8 cellular contexts compared by ENCODE assay signal in genomic region chr10:42475168-42476098, GRCh38.
DNase-seq lines count a peak whose midpoint lies in the region; ATAC-seq and TF ChIP-seq lines count a peak whose summit lies in the region.

No MANE protein-coding gene starts in this region.

- H3K27me3 Mint-ChIP-seq in activated CD4-positive, alpha-beta T cell treated with anti-CD3 and anti-CD28 coated beads, Interleukin-2, amount 10 ng/mL, durations not matched to agents 7 days and 5 days: peaks cover 28% of the 10 kb centered on the region

- no peak overlapping the region for H3K4me3 Mint-ChIP-seq in activated CD4-positive, alpha-beta T cell treated with anti-CD3 and anti-CD28 coated beads, Interleukin-2, amount 10 ng/mL, durations not matched to agents 7 days and 5 days

- ATAC-seq in esophagus mucosa: peak; percentile 62
- no peak for ATAC-seq in HG03520 (IDR thresholded peaks at IDR 0.05; ENCODE audit: unreplicated experiment)

- no peaks in the 10 kb centered on the region for H3K36me3 Mint-ChIP-seq in activated CD4-positive, alpha-beta T cell treated with anti-CD3 and anti-CD28 coated beads, Interleukin-2, amount 10 ng/mL, durations not matched to agents 7 days and 5 days (ENCODE audit: low read depth)

- peaks cover 6% of the 10 kb centered on the region for H3K4me1 Mint-ChIP-seq in activated CD4-positive, alpha-beta T cell treated with anti-CD3 and anti-CD28 coated beads, Interleukin-2, amount 10 ng/mL, durations not matched to agents 7 days and 5 days

- CTCF ChIA-PET in activated CD4-positive, alpha-beta T cell treated with anti-CD3 and anti-CD28 coated beads, Interleukin-2, amount 10 ng/mL, durations not matched to agents 7 days and 5 days (lab: Charles Lee): no interaction called here

- no peak overlapping the region for H3K27ac Mint-ChIP-seq in activated CD4-positive, alpha-beta T cell treated with anti-CD3 and anti-CD28 coated beads, Interleukin-2, amount 10 ng/mL, durations not matched to agents 7 days and 5 days

- DNase-seq in COLO829 (ENCODE audit: low spot score): peak; percentile 35
- peak; percentile 73 for DNase-seq in NCI-H226
- DNase-seq in pons (ENCODE audit: low spot score): peak; percentile 25
- no peak for DNase-seq in NCI-H2171 treated with DMSO at 0.1 percent for 48 hours (lab: John Stamatoyannopoulos, UW)
- DNase-seq in erythroblast (lab: John Stamatoyannopoulos, UW): no peak
- no peak for DNase-seq in activated CD4-positive, alpha-beta T cell treated with anti-CD3 and anti-CD28 coated beads, Interleukin-2, amount 10 ng/mL, durations not matched to agents 7 days and 5 days

- no peak for TF ChIP-seq POLR2A in erythroblast (IDR thresholded peaks at IDR 0.05; ENCODE audit: low read length)

- POLR2A ChIA-PET in activated CD4-positive, alpha-beta T cell treated with anti-CD3 and anti-CD28 coated beads, Interleukin-2, amount 10 ng/mL, durations not matched to agents 7 days and 5 days (lab: Charles Lee): no interaction called here

- H3K9me3 Mint-ChIP-seq in activated CD4-positive, alpha-beta T cell treated with anti-CD3 and anti-CD28 coated beads, Interleukin-2, amount 10 ng/mL, durations not matched to agents 7 days and 5 days: peaks cover 4% of the 10 kb centered on the region

Comparison
In these comparisons a context has a peak if more than half of its experiments do, and no peak if none do; other contexts are left out.
1. DNase-seq: peak in COLO829 (single experiment), NCI-H226 (single experiment) and pons (single experiment); none in NCI-H2171 treated with DMSO at 0.1 percent for 48 hours (single experiment), erythroblast (0 of 2) and activated CD4-positive, alpha-beta T cell treated with anti-CD3 and anti-CD28 coated beads, Interleukin-2, amount 10 ng/mL, durations not matched to agents 7 days and 5 days (single experiment).